Comparison of ENCODE assay signal across 9 cellular contexts in the genomic region with DNA sequence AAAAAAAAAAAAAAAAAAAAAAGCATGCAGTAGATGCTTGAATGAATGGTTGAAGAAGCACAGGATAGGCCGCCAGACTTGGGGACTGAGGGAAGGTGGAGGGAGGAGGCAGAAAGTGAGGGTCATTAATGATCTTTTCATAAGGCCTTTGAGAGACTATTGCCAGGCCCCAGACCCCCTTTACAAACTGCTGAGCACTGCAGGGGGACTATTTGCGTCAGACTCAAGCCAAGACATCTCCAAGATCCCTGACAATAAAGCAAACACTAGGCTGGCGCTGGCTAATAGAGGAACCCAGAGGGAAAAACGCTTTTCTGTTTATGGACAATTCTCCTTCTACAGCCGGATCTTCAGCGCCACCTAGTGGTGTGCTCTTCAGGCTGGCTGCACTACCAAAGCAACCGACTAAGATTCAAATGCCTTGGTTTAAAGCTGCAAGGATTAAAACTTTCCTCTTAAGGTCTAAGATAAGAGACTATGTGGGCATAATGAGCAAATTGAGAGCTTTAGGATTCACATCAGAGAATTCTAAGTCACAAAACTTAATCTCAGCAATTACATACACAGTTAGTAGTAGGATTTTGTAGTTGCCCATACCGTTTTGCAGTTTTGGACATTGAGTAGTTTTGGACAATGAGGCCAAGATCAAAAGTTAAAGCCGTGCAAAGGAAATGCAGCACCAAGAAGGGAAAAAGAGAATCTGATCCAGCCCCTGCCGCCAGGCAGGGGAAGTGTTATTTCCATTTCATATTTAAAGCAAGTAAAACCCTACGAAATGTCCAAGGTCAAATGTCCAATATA. TPM values are rescaled to one million over a fixed set of nuclear protein-coding genes. Genes with fewer than 3 reads are reported as not detected.
DNase-seq lines count a peak whose midpoint lies in the region; ATAC-seq, FAIRE-seq and TF ChIP-seq lines count a peak whose summit lies in the region.
"Had no signal": no experiment of that assay in that cellular context is flagged by ENCODE, and none has a peak within 500 bp of the region (broad histone marks: within the 10 kb centered on the region; RNA-seq: fewer than 3 reads in every experiment).

No MANE protein-coding gene starts in this region.

- peak; percentile 77 for FAIRE-seq in A549 (lab: Jason Lieb, UNC)

- no peak overlapping the region for H3K9ac ChIP-seq in KMS-11

- H3K4me3 Mint-ChIP-seq in natural killer cell = no peak overlapping the region
- no peak overlapping the region for H3K4me3 Mint-ChIP-seq in stimulated activated naive CD8-positive, alpha-beta T cell treated with anti-CD3 and anti-CD28 coated beads, Interleukin-15, amount 100 ng/mL, for 72 hours
- H3K4me3 Mint-ChIP-seq: stimulated activated naive CD8-positive, alpha-beta T cell treated with anti-CD3 and anti-CD28 coated beads, Interleukin-15, Interleukin-2, amounts not matched to agents 100 ng/mL and 50 ng/mL, for 24 hours had no signal

- peak; percentile 88 to 92 for TF ChIP-seq RAD21 in A549 (conservative IDR thresholded peaks at IDR 0.05 in 1 of 2, IDR thresholded peaks at IDR 0.05 in 1 of 2)

- no peak for TF ChIP-seq EP300 in A549 (IDR thresholded peaks at IDR 0.05)

- H3K27ac Mint-ChIP-seq in natural killer cell = no peak overlapping the region
- no peak overlapping the region for H3K27ac Mint-ChIP-seq in stimulated activated naive CD8-positive, alpha-beta T cell treated with anti-CD3 and anti-CD28 coated beads, Interleukin-15, amount 100 ng/mL, for 72 hours
- H3K27ac Mint-ChIP-seq: stimulated activated naive CD8-positive, alpha-beta T cell treated with anti-CD3 and anti-CD28 coated beads, Interleukin-15, Interleukin-2, amounts not matched to agents 100 ng/mL and 50 ng/mL, for 24 hours had no signal

- peaks cover 6 to 11% of the 10 kb centered on the region in 2 donors for H3K27me3 Mint-ChIP-seq in natural killer cell (ENCODE audit: low read depth in 2 of 2)
- H3K27me3 Mint-ChIP-seq in stimulated activated naive CD8-positive, alpha-beta T cell treated with anti-CD3 and anti-CD28 coated beads, Interleukin-15, amount 100 ng/mL, for 72 hours = peaks cover 42% of the 10 kb centered on the region

- POLR2A ChIA-PET in A549 (lab: Yijun Ruan, JAX) (no interaction called here), OCI-LY7 (lab: Charles Lee) (interaction anchor here (0.7 kb wide), 1 partner anchor 12 kb away, joined by 3 read pairs; no protein-coding TSS in a partner anchor)

- DNase-seq in A549 (ENCODE audit: low read depth in 1 of 2, low spot score in 1 of 2) (peak; percentile 66 to 75), OCI-LY7 (ENCODE audit: low spot score) (peak; percentile 72), activated T-cell treated with anti-CD3 and anti-CD28 coated beads for 48 hours (ENCODE audit: low read depth) (peak; percentile 48), esophagus squamous epithelium (lab: John Stamatoyannopoulos, UW) (no peak), natural killer cell (peak; percentile 50)
- DNase-seq in stimulated activated naive CD8-positive, alpha-beta T cell treated with anti-CD3 and anti-CD28 coated beads, Interleukin-15, amount 100 ng/mL, for 72 hours = peak; percentile 45 to 46

- CTCF ChIA-PET in A549 (lab: Yijun Ruan, JAX) = interaction anchor here (0.6 to 2.8 kb wide), 34 partner anchors 9 to 872 kb away, joined by 3 to 35 read pairs (median 4); a partner anchor contains a TSS
- CTCF ChIA-PET in OCI-LY7 (lab: Charles Lee; ENCODE audit: unreplicated experiment) = interaction anchor here (1.1 kb wide), 1 partner anchor 17 kb away, joined by 3 read pairs; no protein-coding TSS in a partner anchor

- H2AFZ ChIP-seq in KMS-11 (ENCODE audit: low read depth) (peak overlapping the region; percentile 18; the same call in 1 of the 2 replicates), OCI-LY7 (ENCODE audit: low read length) (peak overlapping the region; percentile 4; the same call in 1 of the 2 replicates)

- peak overlapping the region; percentile 29; the same call in 2 of the 3 replicates for H3K4me2 ChIP-seq in A549
- H3K4me2 ChIP-seq in KMS-11 = no peak overlapping the region
- H3K4me2 ChIP-seq in OCI-LY7 (ENCODE audit: low read length) = no peak overlapping the region

- H3K36me3 ChIP-seq in KMS-11 (ENCODE audit: insufficient read depth) = no peaks in the 10 kb centered on the region
- no peaks in the 10 kb centered on the region for H3K36me3 ChIP-seq in OCI-LY7 (ENCODE audit: insufficient read depth, low read length)
- no peaks in the 10 kb centered on the region for H3K36me3 ChIP-seq in esophagus squamous epithelium

- ATAC-seq in A549 (peak; percentile 87 to 97), GM18505 (IDR thresholded peaks at IDR 0.05; ENCODE audit: unreplicated experiment) (peak; percentile 69), natural killer cell (peak; percentile 72 to 83 (median 72))
- ATAC-seq in stimulated activated naive CD8-positive, alpha-beta T cell treated with anti-CD3 and anti-CD28 coated beads, Interleukin-15, amount 100 ng/mL, for 72 hours = peak; percentile 66

- BruUV-seq in OCI-LY7 (replicated peaks; lab: Mats Ljungman, UMichigan) = no TSS peak

- no peaks in the 10 kb centered on the region for H3K9me3 Mint-ChIP-seq in natural killer cell
- no peaks in the 10 kb centered on the region for H3K9me3 Mint-ChIP-seq in stimulated activated naive CD8-positive, alpha-beta T cell treated with anti-CD3 and anti-CD28 coated beads, Interleukin-15, amount 100 ng/mL, for 72 hours
- H3K9me3 Mint-ChIP-seq: stimulated activated naive CD8-positive, alpha-beta T cell treated with anti-CD3 and anti-CD28 coated beads, Interleukin-15, Interleukin-2, amounts not matched to agents 100 ng/mL and 50 ng/mL, for 24 hours had no signal

- no peaks in the 10 kb centered on the region for H3K4me1 ChIP-seq in A549
- H3K4me1 ChIP-seq in KMS-11 (ENCODE audit: low read depth, poor library complexity, severe bottlenecking) = peaks cover 11% of the 10 kb centered on the region
- no peaks in the 10 kb centered on the region for H3K4me1 ChIP-seq in OCI-LY7 (ENCODE audit: insufficient read depth, low read length, poor library complexity, severe bottlenecking)
- H3K4me1 ChIP-seq in esophagus squamous epithelium = peaks cover 0 to 5% (median 0%) of the 10 kb centered on the region in 3 donors

- H4K20me1 ChIP-seq in KMS-11 (ENCODE audit: insufficient read depth) = no peaks in the 10 kb centered on the region
- H4K20me1 ChIP-seq in OCI-LY7 (ENCODE audit: insufficient read depth, low read length) = no peaks in the 10 kb centered on the region

- TF ChIP-seq CTCF in A549 (IDR thresholded peaks at IDR 0.05) (peak; percentile 91), KMS-11 (conservative IDR thresholded peaks at IDR 0.05; ENCODE audit: low read depth, low read length) (peak; percentile 99), OCI-LY7 (conservative IDR thresholded peaks at IDR 0.05; ENCODE audit: low read length) (peak; percentile 98), esophagus squamous epithelium (IDR thresholded peaks at IDR 0.05) (peak; percentile 83 to 96 (median 86)), natural killer cell (IDR thresholded peaks at IDR 0.05) (peak; percentile 95)

- no peaks in the 10 kb centered on the region for H3K9me3 ChIP-seq in A549
- H3K9me3 ChIP-seq in OCI-LY7 (ENCODE audit: low read length) = no peaks in the 10 kb centered on the region
- H3K9me3 ChIP-seq in esophagus squamous epithelium = no peaks in the 10 kb centered on the region

- peaks cover 0 to 6% of the 10 kb centered on the region in 2 donors for H3K4me1 Mint-ChIP-seq in natural killer cell
- H3K4me1 Mint-ChIP-seq in stimulated activated naive CD8-positive, alpha-beta T cell treated with anti-CD3 and anti-CD28 coated beads, Interleukin-15, amount 100 ng/mL, for 72 hours = no peaks in the 10 kb centered on the region

- no peaks in the 10 kb centered on the region for H3K79me2 ChIP-seq in KMS-11 (ENCODE audit: insufficient read depth, low read depth)
- no peaks in the 10 kb centered on the region for H3K79me2 ChIP-seq in OCI-LY7 (ENCODE audit: insufficient read depth, low read depth, low read length)

- H3K9me2 ChIP-seq in OCI-LY7 (ENCODE audit: insufficient read depth, low read length) = no peaks in the 10 kb centered on the region

- no peaks in the 10 kb centered on the region for H3K36me3 Mint-ChIP-seq in natural killer cell

- no peak overlapping the region for H3K27ac ChIP-seq in A549
- H3K27ac ChIP-seq in KMS-11 = no peak overlapping the region
- no peak overlapping the region for H3K27ac ChIP-seq in OCI-LY7 (ENCODE audit: low read depth, low read length, poor library complexity, severe bottlenecking)
- H3K27ac ChIP-seq in esophagus squamous epithelium = no peak overlapping the region

- intact Hi-C loops in OCI-LY7 (cut with micrococcal nuclease; ENCODE audit: unreplicated experiment) = loop anchor here (5.0 to 10.0 kb wide), 5 partner anchors 319 to 809 kb away; a partner anchor contains a TSS
- intact Hi-C loops in esophagus squamous epithelium (cut with DNase I) = loop anchor here (10.0 kb wide), 1 partner anchor 459 kb away; a partner anchor contains a TSS
- intact Hi-C loops in natural killer cell (cut with micrococcal nuclease) = loop anchor here (5.0 kb wide), 2 partner anchors 721 to 1016 kb away; no protein-coding TSS in a partner anchor

- H3K27me3 ChIP-seq in KMS-11 (ENCODE audit: insufficient read depth, low read depth) (no peaks in the 10 kb centered on the region), esophagus squamous epithelium (peaks cover 0 to 6% (median 0%) of the 10 kb centered on the region in 4 donors)

- 23% methylated on average over 11 of the region's 11 CpGs for WGBS in A549 (ENCODE audit: missing lambda C conversion rate)
- 20 to 24% methylated on average over 11 of the region's 11 CpGs for WGBS in esophagus squamous epithelium, 2 donors

- H3K4me3 ChIP-seq in A549 = no peak overlapping the region
- H3K4me3 ChIP-seq in KMS-11 (IDR thresholded peaks at IDR 0.05; ENCODE audit: insufficient read depth, low read depth, low read length) = no peak overlapping the region
- H3K4me3 ChIP-seq in OCI-LY7 (ENCODE audit: low read depth, low read length, poor library complexity, severe bottlenecking) = no peak overlapping the region
- no peak overlapping the region for H3K4me3 ChIP-seq in esophagus squamous epithelium

- no peak for TF ChIP-seq POLR2A in A549 (IDR thresholded peaks at IDR 0.05; ENCODE audit: low read length)
- TF ChIP-seq POLR2A in GM18505 (IDR thresholded peaks at IDR 0.05; ENCODE audit: borderline replicate concordance, extremely low read depth, insufficient read depth, insufficient read length) = no peak
- no peak for TF ChIP-seq POLR2A in esophagus squamous epithelium (IDR thresholded peaks at IDR 0.05)

TF ChIP-seq in A549, 52 proteins besides CTCF, POLR2A, EP300 and RAD21 (continues in another document):
- peak; percentile 78 for TF ChIP-seq SMC3 (IDR thresholded peaks at IDR 0.05)

RNA-seq across cellular contexts. Expression of a gene that starts 17.9 kb away (rescaled TPM):
- polyA plus RNA-seq in A549 (2011; rRNA removed) (60.8 and 63.5 TPM in 2 replicates), A549 (2017; fragmentation: RNase III; extraction: RNeasy Plus Mini Kit Qiagen cat#74134 plus additional on column Dnase treatment) (29.6 to 36.2 TPM (median 30.4 TPM) in 3 replicates)
- polyA plus RNA-seq in A549 (2012; cell fraction: cytosol; rRNA removed) = 32.7 and 33.8 TPM in 2 replicates
- 37.3 and 47.3 TPM in 2 replicates for polyA plus RNA-seq in A549 (2012; cell fraction: nucleus; rRNA removed)
- 33.6 and 37.4 TPM in 2 replicates for polyA minus RNA-seq in A549 (2011; rRNA and poly(A)+ RNA removed)
- total RNA-seq in OCI-LY7 (2014; rRNA removed; shearing (Covaris generic)) = 26.5 and 31.2 TPM in 2 replicates
- total RNA-seq in OCI-LY7 (2022) (33.6 and 40.5 TPM in 2 replicates), esophagus squamous epithelium (10 to 100 TPM; 11.2 to 22.5 (median 17.7) TPM), natural killer cell (100 to 1,000 TPM in 1 of 3 donors, 10 to 100 TPM in 2; 70.0 to 106 (median 99.0) TPM)
